Comparison of ENCODE assay signal across 30 cellular contexts in genomic region chr7:104758504-104758903, GRCh38.
A peak's percentile ranks its signal among the peaks of the same experiment; 100 is the strongest.
DNase-seq lines count a peak whose midpoint lies in the region; ATAC-seq, FAIRE-seq and TF ChIP-seq lines count a peak whose summit lies in the region.
"Had no signal": no experiment of that assay in that cellular context is flagged by ENCODE, and none has a peak within 500 bp of the region (broad histone marks: within the 10 kb centered on the region; RNA-seq: fewer than 3 reads in every experiment).

No MANE protein-coding gene starts in this region.

- H3K9me3 Mint-ChIP-seq in natural killer cell: peaks cover 2 to 3% of the 10 kb centered on the region in 2 donors
- H3K9me3 Mint-ChIP-seq: neural crest cell had no signal

- H3K79me2 ChIP-seq in OCI-LY3 (ENCODE audit: low read length): no peaks in the 10 kb centered on the region
- H3K79me2 ChIP-seq: parathyroid adenoma had no signal

- no peaks in the 10 kb centered on the region for H3K4me1 Mint-ChIP-seq in natural killer cell
- H3K4me1 Mint-ChIP-seq: memory B cell had no signal

- intact Hi-C loops in natural killer cell (cut with micrococcal nuclease): no loop called here

- no peak for FAIRE-seq in urothelium cell line (lab: Jason Lieb, UNC)
- FAIRE-seq in D721Med (lab: Jason Lieb, UNC): no peak
- FAIRE-seq: small intestine had no signal

- H3K4me3 ChIP-seq in OCI-LY3 (ENCODE audit: low read length): peak overlapping the region; percentile 48
- H3K4me3 ChIP-seq in fibroblast of pulmonary artery (replicated peaks; ENCODE audit: low read depth, low read length): no peak overlapping the region
- H3K4me3 ChIP-seq: body of pancreas, esophagus muscularis mucosa, suprapubic skin had no signal

- H3K27ac Mint-ChIP-seq in natural killer cell: no peak overlapping the region
- H3K27ac Mint-ChIP-seq: memory B cell had no signal

- H3K36me3 Mint-ChIP-seq in natural killer cell: peaks cover 7% of the 10 kb centered on the region
- H3K36me3 Mint-ChIP-seq: memory B cell had no signal

- H4K20me1 ChIP-seq in OCI-LY3 (ENCODE audit: insufficient read depth, low read length): no peaks in the 10 kb centered on the region

- no peak overlapping the region for H3K4me3 Mint-ChIP-seq in natural killer cell
- H3K4me3 Mint-ChIP-seq: memory B cell, neural crest cell had no signal

- H3K4me2 ChIP-seq in OCI-LY3 (ENCODE audit: low read length): peak overlapping the region; percentile 68

- no peak for ATAC-seq in natural killer cell
- ATAC-seq: activated CD4-positive, CD25-positive, alpha-beta regulatory T cell treated with anti-CD3 and anti-CD28 coated beads, Interleukin-2, amount 50 U/mL, for 24 hours; body of pancreas; PC-3; Right ventricle myocardium inferior had no signal

- peak overlapping the region; percentile 65 for H3K9ac ChIP-seq in OCI-LY3 (ENCODE audit: low read length)
- H3K9ac ChIP-seq: parathyroid adenoma had no signal

- no peaks in the 10 kb centered on the region for H3K27me3 ChIP-seq in OCI-LY3 (ENCODE audit: low read depth, low read length)
- H3K27me3 ChIP-seq: body of pancreas, esophagus muscularis mucosa, suprapubic skin had no signal

- no peaks in the 10 kb centered on the region for H3K36me3 ChIP-seq in OCI-LY3 (replicated peaks; ENCODE audit: low read depth, low read length)
- H3K36me3 ChIP-seq: esophagus muscularis mucosa, suprapubic skin had no signal

- DNase-seq in NCI-H82 (lab: John Stamatoyannopoulos, UW) (peak; percentile 8), NCI-H82 treated with DMSO at 0.1 percent for 48 hours (lab: John Stamatoyannopoulos, UW; ENCODE audit: unreplicated experiment) (no peak), fibroblast of pulmonary artery (ENCODE audit: low read depth) (peak; percentile 35), urothelium cell line (ENCODE audit: low spot score) (peak; percentile 31), D721Med (ENCODE audit: insufficient read length, low spot score) (no peak), natural killer cell (no peak), AG20443 (ENCODE audit: low spot score) (no peak)
- DNase-seq: 8988T; activated CD4-positive, alpha-beta T cell treated with anti-CD3 and anti-CD28 coated beads, Interleukin-2, amount 50 U/mL, for 4 hours; activated naive CD4-positive, alpha-beta T cell treated with Interleukin-2 at 50 U/mL for 16 hours; body of pancreas; cerebellar nuclear complex; DND-41; hypothalamus; KG1; MM.1S; NCI-H1105 treated with DMSO at 0.1 percent for 48 hours; NCI-H2029; NCI-H446; PC-3; small intestine; stimulated activated naive CD4-positive, alpha-beta T cell had no signal

- TF ChIP-seq CTCF in OCI-LY3 (IDR thresholded peaks at IDR 0.05; ENCODE audit: low read depth, low read length): no peak
- no peak for TF ChIP-seq CTCF in fibroblast of pulmonary artery (IDR thresholded peaks at IDR 0.05; ENCODE audit: low read length, missing control alignments)
- TF ChIP-seq CTCF in D721Med (IDR thresholded peaks at IDR 0.05; ENCODE audit: insufficient read depth, missing control alignments): no peak
- TF ChIP-seq CTCF in natural killer cell (IDR thresholded peaks at IDR 0.05): no peak

- peaks cover 4 to 8% of the 10 kb centered on the region in 2 donors for H3K27me3 Mint-ChIP-seq in natural killer cell (ENCODE audit: low read depth in 2 of 2)

- peak overlapping the region; percentile 93 for H3K27ac ChIP-seq in OCI-LY3 (ENCODE audit: low read length)
- H3K27ac ChIP-seq: body of pancreas, esophagus muscularis mucosa, parathyroid adenoma, suprapubic skin had no signal

- peaks cover 54% of the 10 kb centered on the region for H3K4me1 ChIP-seq in OCI-LY3 (ENCODE audit: low read length)
- H3K4me1 ChIP-seq: body of pancreas, esophagus muscularis mucosa, parathyroid adenoma, suprapubic skin had no signal

- H2AFZ ChIP-seq in OCI-LY3 (ENCODE audit: low read depth, low read length): peak overlapping the region; percentile 44
- H2AFZ ChIP-seq: parathyroid adenoma had no signal

- H3K9me3 ChIP-seq in OCI-LY3 (ENCODE audit: insufficient read depth, low read length): peaks cover 6% of the 10 kb centered on the region; the same call in 1 of the 2 replicates
- H3K9me3 ChIP-seq: body of pancreas, esophagus muscularis mucosa, suprapubic skin had no signal

Comparison
In these comparisons a context has a peak if more than half of its experiments do, and no peak if none do; other contexts are left out.
1. DNase-seq: peak in NCI-H82 (single experiment), fibroblast of pulmonary artery (single experiment) and urothelium cell line (single experiment); none in NCI-H82 treated with DMSO at 0.1 percent for 48 hours (single experiment), D721Med (single experiment), natural killer cell (single experiment) and AG20443 (single experiment).